In the genomic region with DNA sequence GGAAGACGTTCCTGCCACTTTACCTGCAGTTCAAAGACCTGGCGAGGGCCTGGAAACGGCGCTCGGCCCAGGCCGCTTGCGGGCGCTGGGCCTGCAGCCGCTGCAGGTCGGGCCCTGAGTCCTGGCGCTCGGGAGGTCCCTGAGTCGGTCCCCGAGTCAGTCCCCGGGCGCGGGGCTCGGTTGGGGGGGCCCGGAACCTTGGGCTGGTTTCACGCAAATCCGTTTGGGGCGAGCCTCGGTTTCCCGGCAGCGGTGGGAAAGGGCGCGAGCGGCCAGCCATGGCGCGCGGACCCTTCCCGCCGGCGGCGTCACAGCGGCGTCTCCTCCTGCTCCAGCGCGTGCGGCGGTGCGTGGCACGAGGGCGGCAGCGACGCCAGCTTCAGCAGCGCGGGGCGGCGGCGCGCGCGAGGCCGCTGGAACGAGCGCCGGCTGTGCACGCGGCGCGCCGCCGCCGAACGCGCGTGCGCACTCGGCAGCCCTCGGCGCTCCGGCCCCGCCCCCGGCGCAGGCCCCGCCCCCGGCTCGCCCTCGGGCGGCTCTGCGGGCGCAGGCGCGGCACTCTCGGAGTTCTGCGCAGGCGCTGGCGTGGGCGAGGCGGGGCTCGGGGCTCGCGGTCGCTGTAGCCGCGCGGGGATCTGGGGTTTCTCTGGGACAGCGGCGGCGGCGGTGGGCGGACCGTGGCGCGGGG, we compare ENCODE assay signal across 8 cellular contexts. TPM values are rescaled to one million over a fixed set of nuclear protein-coding genes. Genes with fewer than 3 reads are reported as not detected.
DNase-seq lines count a peak whose midpoint lies in the region; ATAC-seq and TF ChIP-seq lines count a peak whose summit lies in the region.

No MANE protein-coding gene starts in this region.

- DNase-seq in COLO668 (lab: John Stamatoyannopoulos, UW; ENCODE audit: unreplicated experiment) (peak; percentile 97), HPDE6-E6E7 (ENCODE audit: extremely low spot score) (peak; percentile 86), NOMO-1 treated with DMSO at 0.1 percent for 48 hours (lab: John Stamatoyannopoulos, UW; ENCODE audit: unreplicated experiment) (peak; percentile 98), endothelial cell (ENCODE audit: low spot score) (peak; percentile 89), mesothelial cell of epicardium (ENCODE audit: low spot score in 2 of 2, unreplicated experiment in 2 of 2) (peak; percentile 87 to 94)
- peak; percentile 56 for DNase-seq in activated CD8-positive, alpha-beta memory T cell treated with anti-CD3 and anti-CD28 coated beads, Interleukin-2, amount 50 U/mL, for 24 hours (ENCODE audit: extremely low read depth)
- DNase-seq in stimulated activated CD8-positive, alpha-beta memory T cell treated with anti-CD3 and anti-CD28 coated beads, Interleukin-15, amount 100 ng/mL, for 4 hours (ENCODE audit: low read depth in 2 of 2) = peak; percentile 72 to 84

- H3K4me1 Mint-ChIP-seq in endothelial cell (ENCODE audit: unreplicated experiment) (peaks cover 6% of the 10 kb centered on the region), mesothelial cell of epicardium (peaks cover 16% of the 10 kb centered on the region)

- H3K36me3 Mint-ChIP-seq in endothelial cell (ENCODE audit: low read depth, unreplicated experiment) (peaks cover 4% of the 10 kb centered on the region), mesothelial cell of epicardium (no peaks in the 10 kb centered on the region)

- no peak overlapping the region for H3K27ac Mint-ChIP-seq in endothelial cell (ENCODE audit: unreplicated experiment)
- H3K27ac Mint-ChIP-seq in mesothelial cell of epicardium = no peak overlapping the region

- H3K9me3 Mint-ChIP-seq in endothelial cell (ENCODE audit: unreplicated experiment) (no peaks in the 10 kb centered on the region), mesothelial cell of epicardium (no peaks in the 10 kb centered on the region)

- H3K27me3 Mint-ChIP-seq in endothelial cell (ENCODE audit: unreplicated experiment) (peaks cover 14% of the 10 kb centered on the region), mesothelial cell of epicardium (ENCODE audit: low read depth) (peaks cover 35% of the 10 kb centered on the region)

- ATAC-seq in GM19467 (IDR thresholded peaks at IDR 0.05; ENCODE audit: unreplicated experiment) = peak; percentile 63

- H3K4me3 Mint-ChIP-seq in endothelial cell (ENCODE audit: unreplicated experiment) (no peak overlapping the region), mesothelial cell of epicardium (peak overlapping the region; percentile 74)

- no peak for TF ChIP-seq CTCF in endothelial cell (IDR thresholded peaks at IDR 0.05; ENCODE audit: unreplicated experiment)
- TF ChIP-seq CTCF in mesothelial cell of epicardium (IDR thresholded peaks at IDR 0.05; ENCODE audit: unreplicated experiment) = no peak

RNA-seq across cellular contexts. Expression of a gene that starts 29.8 kb away (rescaled TPM):
- total RNA-seq in endothelial cell (ENCODE audit: unreplicated experiment) (43.9 TPM), mesothelial cell of epicardium (70.4 to 73.5 TPM (median 71.2 TPM) in 3 replicates)

RNA-seq across cellular contexts. Expression of a gene that starts 51.4 kb away (rescaled TPM):
- total RNA-seq in endothelial cell (ENCODE audit: unreplicated experiment) (1.1 TPM), mesothelial cell of epicardium (1.9 to 2.4 TPM (median 2.3 TPM) in 3 replicates)

Comparison
In these comparisons a context has a peak if more than half of its experiments do, and no peak if none do; other contexts are left out.
1. Peak in every context shown above with its lines: DNase-seq and ATAC-seq.